ENCODE assay signal across 21 cellular contexts in genomic region chr6:102197211-102197610, GRCh38.
A peak's percentile ranks its signal among the peaks of the same experiment; 100 is the strongest.
DNase-seq lines count a peak whose midpoint lies in the region; ATAC-seq and TF ChIP-seq lines count a peak whose summit lies in the region.
"Had no signal": no experiment of that assay in that cellular context is flagged by ENCODE, and none has a peak within 500 bp of the region (broad histone marks: within the 10 kb centered on the region; RNA-seq: fewer than 3 reads in every experiment).

No MANE protein-coding gene starts in this region.

- H3K4me3 ChIP-seq in A673 (ENCODE audit: low read depth, low read length, poor library complexity, severe bottlenecking) (no peak overlapping the region), DND-41 (ENCODE audit: low read depth in 1 of 2, low read length in 2 of 2) (no peak overlapping the region), OCI-LY7 (ENCODE audit: low read depth, low read length, poor library complexity, severe bottlenecking) (no peak overlapping the region), endodermal cell (ENCODE audit: low read length) (no peak overlapping the region)
- H3K4me3 ChIP-seq: A549, K562, Peyer's patch had no signal

- H3K27ac ChIP-seq in A673 (ENCODE audit: low read depth, low read length, poor library complexity, severe bottlenecking) (no peak overlapping the region), DND-41 (ENCODE audit: low read length) (no peak overlapping the region), OCI-LY7 (ENCODE audit: low read depth, low read length, poor library complexity, severe bottlenecking) (no peak overlapping the region), endodermal cell (ENCODE audit: low read depth, low read length) (no peak overlapping the region)
- H3K27ac ChIP-seq: A549, HL-60, Peyer's patch had no signal

- CTCF ChIA-PET in A673 (lab: Charles Lee) (no interaction called here), OCI-LY7 (lab: Charles Lee; ENCODE audit: unreplicated experiment) (no interaction called here)

- H3K36me3 ChIP-seq in A673 (ENCODE audit: insufficient read depth, low read length, poor library complexity, severe bottlenecking) (no peaks in the 10 kb centered on the region), DND-41 (ENCODE audit: insufficient read depth, low read length) (no peaks in the 10 kb centered on the region), OCI-LY7 (ENCODE audit: insufficient read depth, low read length) (no peaks in the 10 kb centered on the region), endodermal cell (ENCODE audit: control insufficient read depth, insufficient read depth, low read length) (no peaks in the 10 kb centered on the region)
- H3K36me3 ChIP-seq: Peyer's patch had no signal

- POLR2A ChIA-PET in A673 (lab: Charles Lee; ENCODE audit: low non-redundant PET) (no interaction called here), OCI-LY7 (lab: Charles Lee) (no interaction called here)
- POLR2A ChIA-PET in naive thymus-derived CD8-positive, alpha-beta T cell (lab: Charles Lee), result no interaction called here

- H3K9me3 Mint-ChIP-seq in endodermal cell, result peaks cover 47% of the 10 kb centered on the region
- H3K9me3 Mint-ChIP-seq in naive thymus-derived CD8-positive, alpha-beta T cell, result peaks cover 15 to 50% (median 33%) of the 10 kb centered on the region in 9 donors

- H3K4me1 Mint-ChIP-seq in endodermal cell, result no peaks in the 10 kb centered on the region
- no peaks in the 10 kb centered on the region for H3K4me1 Mint-ChIP-seq in naive thymus-derived CD8-positive, alpha-beta T cell
- H3K4me1 Mint-ChIP-seq: CD4-positive, CD25-positive, alpha-beta regulatory T cell; H9 had no signal

- no peak for TF ChIP-seq POLR2A in GM18505 (IDR thresholded peaks at IDR 0.05; ENCODE audit: borderline replicate concordance, extremely low read depth, insufficient read depth, insufficient read length)

- H3K4me1 ChIP-seq in A673 (ENCODE audit: insufficient read depth, low read length, poor library complexity, severe bottlenecking), result no peaks in the 10 kb centered on the region
- H3K4me1 ChIP-seq in DND-41 (ENCODE audit: insufficient read depth, low read length), result no peaks in the 10 kb centered on the region
- no peaks in the 10 kb centered on the region for H3K4me1 ChIP-seq in OCI-LY7 (ENCODE audit: insufficient read depth, low read length, poor library complexity, severe bottlenecking)
- no peaks in the 10 kb centered on the region for H3K4me1 ChIP-seq in endodermal cell (ENCODE audit: control insufficient read depth, insufficient read depth, low read length)
- H3K4me1 ChIP-seq: A549, Peyer's patch had no signal

- peak; percentile 5 for DNase-seq in A673 (ENCODE audit: low spot score)
- peak; percentile 5 for DNase-seq in DND-41
- DNase-seq in OCI-LY7 (ENCODE audit: low spot score), result peak; percentile 2
- peak; percentile 84 for DNase-seq in endodermal cell
- no peak for DNase-seq in sciatic nerve (ENCODE audit: low spot score)
- no peak for DNase-seq in glomerular visceral epithelial cell (ENCODE audit: extremely low spot score)
- DNase-seq in naive thymus-derived CD8-positive, alpha-beta T cell, result no peak
- DNase-seq: CD4-positive, CD25-positive, alpha-beta regulatory T cell; COR-L47; GF-D8; H9; NCI-H1092; NCI-H1436; NCI-H187 treated with DMSO at 0.1 percent for 48 hours; NK-92 treated with Interleukin-12 subunit alpha and Interleukin-12 subunit beta, amount 100 ng/mL, for 24 hours; Peyer's patch had no signal

- no peak overlapping the region for H3K27ac Mint-ChIP-seq in endodermal cell
- H3K27ac Mint-ChIP-seq in naive thymus-derived CD8-positive, alpha-beta T cell, result no peak overlapping the region
- H3K27ac Mint-ChIP-seq: CD4-positive, CD25-positive, alpha-beta regulatory T cell; H9 had no signal

- no peak overlapping the region for H3K9ac ChIP-seq in DND-41 (ENCODE audit: low read depth, low read length)
- H3K9ac ChIP-seq in endodermal cell (ENCODE audit: extremely low read depth, low read length, poor library complexity, severe bottlenecking), result no peak overlapping the region

- no peaks in the 10 kb centered on the region for H3K79me2 ChIP-seq in DND-41 (ENCODE audit: insufficient read depth, low read length)
- no peaks in the 10 kb centered on the region for H3K79me2 ChIP-seq in OCI-LY7 (ENCODE audit: insufficient read depth, low read depth, low read length)

- BruUV-seq in A673 (replicated peaks; lab: Mats Ljungman, UMichigan) (no TSS peak), OCI-LY7 (replicated peaks; lab: Mats Ljungman, UMichigan) (no TSS peak)

- TF ChIP-seq CTCF in A673 (conservative IDR thresholded peaks at IDR 0.05; ENCODE audit: low read depth, low read length), result no peak
- TF ChIP-seq CTCF in DND-41 (IDR thresholded peaks at IDR 0.05; ENCODE audit: borderline replicate concordance, extremely low read depth, low read length, poor library complexity, severe bottlenecking), result no peak
- no peak for TF ChIP-seq CTCF in OCI-LY7 (conservative IDR thresholded peaks at IDR 0.05; ENCODE audit: low read length)
- TF ChIP-seq CTCF in endodermal cell (conservative IDR thresholded peaks at IDR 0.05), result no peak

- ATAC-seq in DND-41 (ENCODE audit: insufficient read depth, low read depth), result no peak
- ATAC-seq in GM18505 (IDR thresholded peaks at IDR 0.05; ENCODE audit: unreplicated experiment), result no peak
- no peak for ATAC-seq in sciatic nerve
- no peak for ATAC-seq in naive thymus-derived CD8-positive, alpha-beta T cell
- ATAC-seq: A549, HepG2, K562 had no signal

- H3K4me3 Mint-ChIP-seq in endodermal cell, result no peak overlapping the region
- H3K4me3 Mint-ChIP-seq in naive thymus-derived CD8-positive, alpha-beta T cell, result no peak overlapping the region
- H3K4me3 Mint-ChIP-seq: CD4-positive, CD25-positive, alpha-beta regulatory T cell; H9 had no signal

- no peaks in the 10 kb centered on the region for H3K9me2 ChIP-seq in OCI-LY7 (ENCODE audit: insufficient read depth, low read length)

- intact Hi-C loops in A673 (cut with micrococcal nuclease; ENCODE audit: unreplicated experiment) (no loop called here), OCI-LY7 (cut with micrococcal nuclease; ENCODE audit: unreplicated experiment) (no loop called here), sciatic nerve (cut with DNase I) (no loop called here)

- H3K27me3 ChIP-seq in A673 (replicated peaks; ENCODE audit: insufficient read depth, low read depth, low read length, poor library complexity) (no peaks in the 10 kb centered on the region), DND-41 (ENCODE audit: insufficient read depth, low read length, poor library complexity) (no peaks in the 10 kb centered on the region), endodermal cell (ENCODE audit: control insufficient read depth, insufficient read depth, low read length, poor library complexity, severe bottlenecking) (no peaks in the 10 kb centered on the region)
- H3K27me3 ChIP-seq: Peyer's patch had no signal

- WGBS in endodermal cell (ENCODE audit: insufficient coverage in 1 of 2, insufficient read length in 1 of 2), 2 experiments, result 86 to 92% methylated on average over 3 of the region's 3 CpGs

- H3K36me3 Mint-ChIP-seq in endodermal cell (ENCODE audit: low read depth), result peaks cover 4% of the 10 kb centered on the region
- H3K36me3 Mint-ChIP-seq in naive thymus-derived CD8-positive, alpha-beta T cell, result peaks cover 0 to 36% (median 0%) of the 10 kb centered on the region in 3 donors

- H3K9me3 ChIP-seq in A673 (ENCODE audit: low read depth, low read length, poor library complexity, severe bottlenecking), result peaks cover 25% of the 10 kb centered on the region
- peaks cover 22% of the 10 kb centered on the region for H3K9me3 ChIP-seq in DND-41 (ENCODE audit: insufficient read depth, low read length, severe bottlenecking)
- H3K9me3 ChIP-seq in OCI-LY7 (ENCODE audit: low read length), result peaks cover 15% of the 10 kb centered on the region; the same call in 1 of the 2 replicates
- H3K9me3 ChIP-seq in endodermal cell (ENCODE audit: control insufficient read depth, low read length), result peaks cover 46% of the 10 kb centered on the region

- H2AFZ ChIP-seq in DND-41 (ENCODE audit: low read depth, low read length), result no peak overlapping the region
- no peak overlapping the region for H2AFZ ChIP-seq in OCI-LY7 (ENCODE audit: low read length)

- no peaks in the 10 kb centered on the region for H4K20me1 ChIP-seq in DND-41 (ENCODE audit: insufficient read depth, low read length)
- H4K20me1 ChIP-seq in OCI-LY7 (ENCODE audit: insufficient read depth, low read length), result no peaks in the 10 kb centered on the region

- H3K4me2 ChIP-seq in DND-41 (ENCODE audit: insufficient read depth, low read length) (no peak overlapping the region), OCI-LY7 (ENCODE audit: low read length) (no peak overlapping the region)
- H3K4me2 ChIP-seq: A549 had no signal

- no peaks in the 10 kb centered on the region for H3K27me3 Mint-ChIP-seq in endodermal cell (ENCODE audit: insufficient read depth)
- no peaks in the 10 kb centered on the region for H3K27me3 Mint-ChIP-seq in naive thymus-derived CD8-positive, alpha-beta T cell
- H3K27me3 Mint-ChIP-seq: CD4-positive, CD25-positive, alpha-beta regulatory T cell had no signal

Comparison
In these comparisons a context has a peak if more than half of its experiments do, and no peak if none do; other contexts are left out.
1. DNase-seq: peak in A673 (single experiment), DND-41 (single experiment), OCI-LY7 (single experiment) and endodermal cell (single experiment); none in sciatic nerve (single experiment), glomerular visceral epithelial cell (single experiment) and naive thymus-derived CD8-positive, alpha-beta T cell (0 of 10).